Comparison of ENCODE assay signal across 23 cellular contexts in the genomic region with DNA sequence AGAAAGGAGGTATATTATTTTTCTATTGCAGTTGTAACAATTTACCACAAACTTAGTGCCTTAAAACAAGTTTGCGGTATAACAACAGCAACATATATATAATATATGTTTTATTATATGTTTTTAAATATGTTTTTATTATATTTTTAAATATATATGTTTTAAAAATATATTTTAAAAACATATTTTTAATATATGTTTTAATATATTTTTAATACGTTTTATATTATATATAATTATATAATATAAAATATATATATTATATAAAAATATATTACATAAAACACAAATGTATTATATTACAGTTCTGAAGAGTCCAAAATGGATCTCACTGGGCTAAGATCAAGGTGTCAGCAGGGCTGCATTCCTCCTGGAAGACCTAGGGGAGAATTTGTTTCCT. TPM values are rescaled to one million over a fixed set of nuclear protein-coding genes. Genes with fewer than 3 reads are reported as not detected.
DNase-seq lines count a peak whose midpoint lies in the region; ATAC-seq, FAIRE-seq and TF ChIP-seq lines count a peak whose summit lies in the region.
"Had no signal": no experiment of that assay in that cellular context is flagged by ENCODE, and none has a peak within 500 bp of the region (broad histone marks: within the 10 kb centered on the region; RNA-seq: fewer than 3 reads in every experiment).

No MANE protein-coding gene starts in this region.

- DNase-seq in RCC 7860 (ENCODE audit: low spot score) (no peak), kidney (no peak), hepatic stellate cell (ENCODE audit: low spot score) (no peak)
- DNase-seq in CD4-positive, alpha-beta T cell = no peak
- DNase-seq: CD4-positive, CD25-positive, alpha-beta regulatory T cell; CD8-positive, alpha-beta memory T cell; DMS 273 treated with DMSO at 0.1 percent for 48 hours; DMS79; EL; GF-D8; GM23248; H7; HCEC 1CT had no signal

- ATAC-seq in HG03432 (IDR thresholded peaks at IDR 0.05; ENCODE audit: unreplicated experiment) (no peak), GM21528 (IDR thresholded peaks at IDR 0.05; ENCODE audit: low FRiP score, unreplicated experiment) (no peak)
- no peak for ATAC-seq in CD4-positive, alpha-beta T cell (ENCODE audit: poor library complexity)

- H3K27me3 ChIP-seq in CD4-positive, alpha-beta T cell (ENCODE audit: control insufficient read depth, insufficient read depth, low read length) = no peaks in the 10 kb centered on the region
- H3K27me3 ChIP-seq: BLaER1 had no signal

- no peak overlapping the region for H3K9ac ChIP-seq in kidney (ENCODE audit: low read length in 2 of 2)
- H3K9ac ChIP-seq: BLaER1, GM23248 had no signal

- no peaks in the 10 kb centered on the region for H3K36me3 Mint-ChIP-seq in CD4-positive, alpha-beta T cell (ENCODE audit: low read depth)
- H3K36me3 Mint-ChIP-seq: CD4-positive, CD25-positive, alpha-beta regulatory T cell; CD8-positive, alpha-beta memory T cell had no signal

- FAIRE-seq in RCC 7860 (lab: Jason Lieb, UNC) (peak; percentile 92), colon (lab: Jason Lieb, UNC) (peak; percentile 98), kidney (lab: Jason Lieb, UNC) (peak; percentile 98)
- FAIRE-seq: D721Med, GM12891, GM18507, H1 had no signal

- CTCF ChIA-PET in CD4-positive, alpha-beta T cell (lab: Charles Lee) = no interaction called here

- TF ChIP-seq CTCF in kidney (IDR thresholded peaks at IDR 0.05; ENCODE audit: borderline replicate concordance, extremely low read depth, insufficient read depth) = no peak
- TF ChIP-seq CTCF in CD4-positive, alpha-beta T cell (IDR thresholded peaks at IDR 0.05) = no peak

- peaks cover 4% of the 10 kb centered on the region for H3K27me3 Mint-ChIP-seq in CD4-positive, alpha-beta T cell

- no peak overlapping the region for H3K27ac ChIP-seq in kidney (ENCODE audit: low read depth in 2 of 2, low read length in 2 of 2)
- H3K27ac ChIP-seq in CD4-positive, alpha-beta T cell (ENCODE audit: low read depth, low read length) = no peak overlapping the region
- H3K27ac ChIP-seq: BLaER1, C4-2B, GM23248 had no signal

- no peaks in the 10 kb centered on the region for H3K36me3 ChIP-seq in kidney (ENCODE audit: control insufficient read depth in 1 of 2, insufficient read depth in 2 of 2, low read length in 2 of 2)
- H3K36me3 ChIP-seq: BLaER1 had no signal

- no peak overlapping the region for H3K27ac Mint-ChIP-seq in CD4-positive, alpha-beta T cell
- H3K27ac Mint-ChIP-seq: B cell; CD4-positive, CD25-positive, alpha-beta regulatory T cell; CD8-positive, alpha-beta memory T cell had no signal

- intact Hi-C loops in kidney (cut with DNase I) = no loop called here
- intact Hi-C loops in CD4-positive, alpha-beta T cell (cut with DNase I, micrococcal nuclease) = no loop called here

- H3K4me1 Mint-ChIP-seq in CD4-positive, alpha-beta T cell (ENCODE audit: low read depth) = no peaks in the 10 kb centered on the region
- H3K4me1 Mint-ChIP-seq: CD8-positive, alpha-beta memory T cell had no signal

- POLR2A ChIA-PET in CD4-positive, alpha-beta T cell (lab: Charles Lee) = no interaction called here

- H3K4me3 Mint-ChIP-seq in CD4-positive, alpha-beta T cell = no peak overlapping the region
- H3K4me3 Mint-ChIP-seq: B cell; CD4-positive, CD25-positive, alpha-beta regulatory T cell; CD8-positive, alpha-beta memory T cell had no signal

- H3K9me3 Mint-ChIP-seq in CD4-positive, alpha-beta T cell = no peaks in the 10 kb centered on the region
- H3K9me3 Mint-ChIP-seq: CD8-positive, alpha-beta memory T cell had no signal

- H3K4me1 ChIP-seq in kidney (ENCODE audit: control insufficient read depth in 1 of 2, insufficient read depth in 1 of 2, low read depth in 1 of 2, low read length in 2 of 2) = no peaks in the 10 kb centered on the region

- H3K9me3 ChIP-seq in kidney (ENCODE audit: control insufficient read depth in 1 of 2, low read length in 2 of 2) = no peaks in the 10 kb centered on the region
- no peaks in the 10 kb centered on the region for H3K9me3 ChIP-seq in CD4-positive, alpha-beta T cell (ENCODE audit: control insufficient read depth, low read length)

- no peak overlapping the region for H3K4me3 ChIP-seq in kidney (ENCODE audit: low read length in 2 of 2)
- H3K4me3 ChIP-seq: BLaER1, GM23248 had no signal

RNA-seq across cellular contexts. Expression of a gene that starts 27.5 kb away (rescaled TPM):
- total RNA-seq in kidney = 57.3 TPM
- 32.7 TPM for polyA plus RNA-seq in kidney (ENCODE audit: insufficient read depth, low read depth, low replicate concordance)
- 1 to 10 TPM; 1.1 TPM for total RNA-seq in CD4-positive, alpha-beta T cell

Comparison
In these comparisons a context has a peak if more than half of its experiments do, and no peak if none do; other contexts are left out.
1. RNA of a gene that starts 27.5 kb away (total RNA-seq): 57.3 TPM in kidney (single experiment); 1.1 TPM in CD4-positive, alpha-beta T cell; every median in the first group is over 10 times any median in the second.